In the genomic region with DNA sequence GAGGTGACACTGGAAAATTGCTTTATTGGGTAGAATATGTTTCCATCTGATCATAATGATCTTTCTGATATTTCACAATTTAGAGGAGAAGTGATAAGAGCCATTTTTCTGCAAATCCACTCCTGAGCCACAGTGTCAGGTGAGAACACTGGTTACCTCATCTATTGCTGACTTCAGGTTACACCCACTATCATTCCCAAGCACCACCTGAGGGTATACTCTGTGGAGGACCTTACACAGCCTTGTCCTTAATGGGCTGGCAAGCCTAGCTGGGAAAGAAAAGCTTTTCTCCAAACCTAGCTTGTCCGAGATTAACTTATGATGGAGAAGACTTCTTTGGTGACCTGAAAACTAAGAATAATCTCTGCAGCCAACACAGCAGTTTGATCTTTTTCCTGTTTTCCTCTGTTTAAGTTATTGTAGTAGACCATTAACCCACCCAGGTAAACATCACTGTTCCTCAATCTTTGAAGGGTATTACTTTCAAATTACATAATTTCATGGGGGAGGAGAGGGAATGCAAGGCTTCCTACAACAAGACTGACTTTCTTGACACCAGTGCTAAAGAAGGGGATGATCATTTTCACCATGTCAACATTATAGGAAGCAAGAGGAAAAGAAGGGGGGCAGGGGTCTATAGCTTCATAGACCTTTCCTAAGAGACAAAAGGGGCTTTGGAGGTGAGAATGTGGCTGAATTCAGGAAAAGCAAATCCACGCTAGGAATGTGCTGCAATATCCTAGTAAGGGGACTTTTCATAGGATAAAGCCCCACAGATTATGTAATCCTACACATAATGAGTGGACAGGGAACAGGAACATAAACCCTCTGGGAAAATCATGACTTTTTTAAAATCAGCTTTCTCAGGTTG, we compare ENCODE assay signal across 9 cellular contexts. TPM values are rescaled to one million over a fixed set of nuclear protein-coding genes. Genes with fewer than 3 reads are reported as not detected.
DNase-seq lines count a peak whose midpoint lies in the region; ATAC-seq, FAIRE-seq and TF ChIP-seq lines count a peak whose summit lies in the region.
"Had no signal": no experiment of that assay in that cellular context is flagged by ENCODE, and none has a peak within 500 bp of the region (broad histone marks: within the 10 kb centered on the region; RNA-seq: fewer than 3 reads in every experiment).

No MANE protein-coding gene starts in this region.

- RAD21 ChIA-PET in GM12878 (lab: Charles Lee; ENCODE audit: unreplicated experiment), result interaction anchor here (1.4 to 3.2 kb wide), 2 partner anchors 17 to 35 kb away, joined by 4 to 18 read pairs; no protein-coding TSS in a partner anchor

- no peak overlapping the region for H2AFZ ChIP-seq in HepG2 (ENCODE audit: low read length)
- H2AFZ ChIP-seq in GM12878 (ENCODE audit: control insufficient read depth, low read depth, low read length), result no peak overlapping the region

- H3K79me2 ChIP-seq in HepG2 (ENCODE audit: insufficient read depth, low read length) (peaks cover 53% of the 10 kb centered on the region), GM12878 (ENCODE audit: control insufficient read depth, insufficient read depth, low read length) (no peaks in the 10 kb centered on the region; the same call in 1 of the 2 replicates)

- POLR2A ChIA-PET in HepG2 (lab: Yijun Ruan, JAX), result interaction anchor here (2.8 kb wide), 1 partner anchor 12 kb away, joined by 11 read pairs; no protein-coding TSS in a partner anchor
- POLR2A ChIA-PET in GM12878 (lab: Charles Lee), result interaction anchor here (0.5 to 1.2 kb wide), 3 partner anchors 41 to 71 kb away, joined by 3 to 4 read pairs (median 4); partner anchors contain the start of gene ECT2

- 36% methylated on average over 2 of the region's 2 CpGs for WGBS in HepG2 (ENCODE audit: low lambda C conversion rate)
- 75% methylated on average over 2 of the region's 2 CpGs for WGBS in right lobe of liver (ENCODE audit: insufficient coverage, low coverage, low lambda C conversion rate, missing lambda C conversion rate)
- WGBS in GM12878 (ENCODE audit: insufficient coverage, insufficient replicate concordance, low lambda C conversion rate, missing lambda C conversion rate), result 95% methylated on average over 2 of the region's 2 CpGs
- WGBS in lung, 2 donors, result 87 to 89% methylated on average over 2 of the region's 2 CpGs
- 83 to 91% (median 86%) methylated on average over 2 of the region's 2 CpGs for WGBS in small intestine, 3 donors

- in situ Hi-C loops in HepG2 (cut with HindIII; ENCODE audit: extremely low pct_ligation_motif_present, low pct_unique_long_range_greater_than_20kb), result no loop called here
- in situ Hi-C loops in GM12878 (cut with MboI), result no loop called here

- DNase-seq in HepG2 (ENCODE audit: low spot score), result no peak
- DNase-seq in right lobe of liver, result no peak
- no peak for DNase-seq in GM12878 (ENCODE audit: low read depth, low spot score)
- no peak for DNase-seq in lung (ENCODE audit: low spot score)
- DNase-seq in vagina (ENCODE audit: extremely low spot score in 2 of 2), result no peak
- DNase-seq in activated CD8-positive, alpha-beta memory T cell treated with anti-CD3 and anti-CD28 coated beads for 24 hours, result no peak
- DNase-seq in small intestine, result no peak
- no peak for DNase-seq in NCI-H187 (lab: John Stamatoyannopoulos, UW)

- no peaks in the 10 kb centered on the region for H4K20me1 ChIP-seq in HepG2 (ENCODE audit: insufficient read depth, low read length)
- no peaks in the 10 kb centered on the region for H4K20me1 ChIP-seq in GM12878 (ENCODE audit: control insufficient read depth, insufficient read depth)

- ATAC-seq in HepG2 (no peak), right lobe of liver (no peak), GM12878 (no peak), lung (ENCODE audit: insufficient read depth, low FRiP score) (no peak)

- no peak overlapping the region for H3K27ac ChIP-seq in HepG2 (ENCODE audit: extremely low read length, insufficient read depth, low read length)
- peak overlapping the region in 1 of 3 donors; percentile 80 for H3K27ac ChIP-seq in right lobe of liver
- no peak overlapping the region for H3K27ac ChIP-seq in GM12878 (ENCODE audit: control insufficient read depth, insufficient read depth)
- H3K27ac ChIP-seq in lung (ENCODE audit: low read depth in 1 of 2, low read length in 1 of 2), result peak overlapping the region; percentile 39 to 77
- H3K27ac ChIP-seq in vagina, result no peak overlapping the region
- H3K27ac ChIP-seq in small intestine (ENCODE audit: low read depth in 1 of 2, low read length in 1 of 2), result no peak overlapping the region

- TF ChIP-seq POLR2A in HepG2 (IDR thresholded peaks at IDR 0.05; ENCODE audit: insufficient read depth in 1 of 2, low read depth in 2 of 2, low read length in 2 of 2) (no peak), right lobe of liver (IDR thresholded peaks at IDR 0.05) (no peak), GM12878 (IDR thresholded peaks at IDR 0.05; ENCODE audit: low read depth, low read length) (no peak), vagina (IDR thresholded peaks at IDR 0.05) (no peak)

- CTCF ChIA-PET in HepG2 (lab: Yijun Ruan, JAX; ENCODE audit: low intra/inter-chr PET ratio, low total read pairs) (no interaction called here), GM12878 (lab: Yijun Ruan, JAX) (interaction anchor here (0.6 to 3.5 kb wide), 6 partner anchors 8 to 625 kb away, joined by 3 to 53 read pairs (median 4); partner anchors contain the start of gene ECT2)

- H3K36me3 ChIP-seq in HepG2 (replicated peaks in 1 of 2; ENCODE audit: control insufficient read depth in 1 of 2, insufficient read depth in 2 of 2, low read length in 2 of 2) (no peaks in the 10 kb centered on the region), right lobe of liver (no peaks in the 10 kb centered on the region), GM12878 (ENCODE audit: control insufficient read depth in 2 of 2, insufficient read depth in 2 of 2, low read length in 1 of 2) (no peaks in the 10 kb centered on the region), lung (ENCODE audit: control insufficient read depth in 2 of 2, insufficient read depth in 2 of 2, low read length in 2 of 2) (no peaks in the 10 kb centered on the region), vagina (no peaks in the 10 kb centered on the region), small intestine (ENCODE audit: control insufficient read depth in 2 of 2, insufficient read depth in 2 of 2, low read length in 2 of 2) (no peaks in the 10 kb centered on the region)

- H3K9me3 ChIP-seq in HepG2 (ENCODE audit: low read length) (no peaks in the 10 kb centered on the region), right lobe of liver (no peaks in the 10 kb centered on the region), GM12878 (replicated peaks; ENCODE audit: control insufficient read depth, insufficient read depth, low read length) (no peaks in the 10 kb centered on the region), lung (ENCODE audit: control insufficient read depth in 2 of 2, insufficient read depth in 1 of 2, low read length in 1 of 2) (no peaks in the 10 kb centered on the region), vagina (no peaks in the 10 kb centered on the region), small intestine (ENCODE audit: control insufficient read depth, low read depth) (no peaks in the 10 kb centered on the region)

- BruUV-seq in HepG2 (replicated peaks; lab: Mats Ljungman, UMichigan) (no TSS peak), GM12878 (replicated peaks; lab: Mats Ljungman, UMichigan) (TSS peak; percentile 43)

- peak in 1 of 2 experiments; percentile 27; a peak in 1 of 4 replicates for TF ChIP-seq EP300 in HepG2 (IDR thresholded peaks at IDR 0.05; ENCODE audit: low read depth in 2 of 2, low read length in 2 of 2)
- TF ChIP-seq EP300 in HepG2 (CRISPR knock-in tag; IDR thresholded peaks at IDR 0.05; ENCODE audit: borderline replicate concordance), result no peak
- TF ChIP-seq EP300 in GM12878 (IDR thresholded peaks at IDR 0.05; ENCODE audit: borderline replicate concordance in 1 of 2, control insufficient read depth in 1 of 2, low read depth in 2 of 2, low read length in 2 of 2), result no peak

- H3K27me3 ChIP-seq in HepG2 (ENCODE audit: control insufficient read depth in 1 of 2, insufficient read depth in 2 of 2, low read length in 2 of 2), result no peaks in the 10 kb centered on the region
- no peaks in the 10 kb centered on the region for H3K27me3 ChIP-seq in right lobe of liver
- no peaks in the 10 kb centered on the region for H3K27me3 ChIP-seq in GM12878 (replicated peaks in 1 of 2; ENCODE audit: control insufficient read depth in 2 of 2, insufficient read depth in 2 of 2, low read length in 1 of 2)
- no peaks in the 10 kb centered on the region for H3K27me3 ChIP-seq in lung (ENCODE audit: control insufficient read depth, insufficient read depth)
- H3K27me3 ChIP-seq in vagina, result no peaks in the 10 kb centered on the region
- H3K27me3 ChIP-seq in small intestine (ENCODE audit: control insufficient read depth in 2 of 2, insufficient read depth in 2 of 2, low read length in 2 of 2), result no peaks in the 10 kb centered on the region

- H3K4me1 ChIP-seq in HepG2 (ENCODE audit: insufficient read depth, low read length) (peaks cover 64% of the 10 kb centered on the region), right lobe of liver (peaks cover 0 to 15% (median 3%) of the 10 kb centered on the region in 4 donors), GM12878 (ENCODE audit: control insufficient read depth, insufficient read depth, low read length) (no peaks in the 10 kb centered on the region; the same call in 1 of the 2 replicates), lung (ENCODE audit: control insufficient read depth in 2 of 2, insufficient read depth in 2 of 2, low read length in 2 of 2) (peaks cover 4 to 14% of the 10 kb centered on the region in 2 donors), vagina (peaks cover 29% of the 10 kb centered on the region), small intestine (ENCODE audit: control insufficient read depth in 2 of 2, insufficient read depth in 1 of 2, low read depth in 1 of 2, low read length in 1 of 2) (peaks cover 2 to 4% of the 10 kb centered on the region in 2 donors)

- no peak for TF ChIP-seq RAD21 in HepG2 (CRISPR knock-in tag; IDR thresholded peaks at IDR 0.05)
- no peak for TF ChIP-seq RAD21 in GM12878 (IDR thresholded peaks at IDR 0.05; ENCODE audit: insufficient read depth, low read depth, low read length)

- peak overlapping the region; percentile 76; the same call in 1 of the 2 replicates for H3K9ac ChIP-seq in HepG2 (ENCODE audit: insufficient read depth, low read depth, low read length)
- no peak overlapping the region for H3K9ac ChIP-seq in GM12878 (ENCODE audit: control insufficient read depth, insufficient read depth, low read length)

- H3K4me2 ChIP-seq in HepG2 (ENCODE audit: low read depth, low read length) (peak overlapping the region; percentile 84), GM12878 (ENCODE audit: control insufficient read depth, insufficient read depth) (peak overlapping the region; percentile 96)

- intact Hi-C loops in HepG2 (cut with micrococcal nuclease; ENCODE audit: unreplicated experiment) (no loop called here), right lobe of liver (cut with DNase I) (no loop called here), GM12878 (cut with micrococcal nuclease; ENCODE audit: unreplicated experiment) (no loop called here), vagina (cut with DNase I) (no loop called here)

- SMC1A ChIA-PET in GM12878 (lab: Charles Lee; ENCODE audit: uncharacterized antibody, unreplicated experiment), result interaction anchor here (1.3 to 1.6 kb wide), 2 partner anchors 8 to 36 kb away, joined by 3 to 7 read pairs; no protein-coding TSS in a partner anchor

- TF ChIP-seq CTCF in HepG2 (CRISPR knock-in tag; IDR thresholded peaks at IDR 0.05) (no peak), right lobe of liver (IDR thresholded peaks at IDR 0.05) (no peak), GM12878 (IDR thresholded peaks at IDR 0.05 in 2 of 3, conservative IDR thresholded peaks at IDR 0.05 in 1 of 3; ENCODE audit: control insufficient read depth in 2 of 3, extremely low read depth in 1 of 3, insufficient read depth in 1 of 3, low read depth in 3 of 3, low read length in 3 of 3) (no peak), lung (IDR thresholded peaks at IDR 0.05; ENCODE audit: control extremely low read depth, extremely low read depth) (no peak), vagina (IDR thresholded peaks at IDR 0.05) (no peak)

- H3K4me3 ChIP-seq in HepG2 (replicated peaks in 1 of 3; ENCODE audit: insufficient read depth in 1 of 3, low read depth in 2 of 3, low read length in 3 of 3) (peak overlapping the region; percentile 78 to 86 (median 78); a peak in 5 of 6 replicates), right lobe of liver (peak overlapping the region in 1 of 3 donors; percentile 68), GM12878 (no peak overlapping the region), lung (no peak overlapping the region), vagina (peak overlapping the region; percentile 67 to 68), small intestine (ENCODE audit: low read depth in 1 of 2, low read length in 2 of 2) (no peak overlapping the region)

- FAIRE-seq in HepG2 (lab: Jason Lieb, UNC) (no peak), GM12878 (lab: Jason Lieb, UNC) (no peak), small intestine (lab: Jason Lieb, UNC) (no peak)
- FAIRE-seq: H1 had no signal

RNA-seq across cellular contexts. Expression of gene NCEH1, which starts 1.7 kb away (rescaled TPM):
- total RNA-seq in HepG2 (2016; rRNA removed; fragmentation: Illumina TruSeq; extraction: Trizol) (7.9 and 12.9 TPM in 2 replicates), right lobe of liver (10 to 100 TPM in 1 of 6 experiments, 1 to 10 TPM in 5; 1.5 to 13.0 (median 4.3) TPM), GM12878 (2014; rRNA removed) (2.3 and 2.5 TPM in 2 replicates), GM12878 (2014; rRNA removed; fragmentation: Illumina TruSeq; extraction: Trizol) (3.6 and 3.9 TPM in 2 replicates), GM12878 (2021) (6.5 and 8.1 TPM in 2 replicates), lung (10 to 100 TPM in 1 of 2 donors, 1 to 10 TPM in 1; 8.1 to 52.1 TPM), vagina (7.4 TPM)
- 1.1 and 1.2 TPM in 2 replicates for total RNA-seq in HepG2 (2016; cell fraction: cytosol; rRNA removed; fragmentation: Illumina TruSeq; extraction: Trizol; ENCODE audit: low read depth)
- total RNA-seq in HepG2 (2016; cell fraction: insoluble cytoplasmic fraction; rRNA removed; fragmentation: Illumina TruSeq; extraction: Trizol), result 9.2 and 11.9 TPM in 2 replicates
- total RNA-seq in HepG2 (2016; cell fraction: membrane; rRNA removed; fragmentation: Illumina TruSeq; extraction: Trizol), result 2.6 and 2.7 TPM in 2 replicates
- total RNA-seq in HepG2 (2016; cell fraction: nucleus; rRNA removed; fragmentation: Illumina TruSeq; extraction: Trizol), result 13.8 and 15.3 TPM in 2 replicates
- polyA plus RNA-seq in HepG2 (2011; rRNA removed) (17.9 and 21.4 TPM in 2 replicates), GM12878 (2011; rRNA removed) (5.6 and 6.0 TPM in 2 replicates), GM12878 (2014; fragmentation: Illumina TruSeq; extraction: Trizol) (5.0 and 5.4 TPM in 2 replicates), GM12878 (2014; fragmentation: Nextera tagmentation; extraction: Ambion mirVana) (1 to 10 TPM; 1.8 to 2.3 TPM), GM12878 (2014; rRNA removed) (3.4 and 3.5 TPM in 2 replicates), GM12878 (2016; fragmentation: Nextera tagmentation; extraction: Ambion mirVana) (1 to 10 TPM; 5.2 to 7.7 TPM), lung (10 to 100 TPM in 1 of 2 donors, 1 to 10 TPM in 1; 6.3 to 13.1 TPM), small intestine (1 to 10 TPM; 1.1 to 5.0 (median 1.6) TPM)
- polyA plus RNA-seq in HepG2 (2011; cell fraction: cytosol; rRNA removed), result 14.9 and 17.6 TPM in 2 replicates
- 6.9 and 7.5 TPM in 2 replicates for polyA plus RNA-seq in HepG2 (2011; cell fraction: nucleus; rRNA removed)
- 22.9 and 30.2 TPM in 2 replicates for polyA plus RNA-seq in HepG2 (2012)
- polyA plus RNA-seq in HepG2 (2016; cell fraction: cytosol; fragmentation: Illumina TruSeq; extraction: Trizol; ENCODE audit: low read depth), result 0.27 and 0.40 TPM in 2 replicates
- 6.4 and 7.2 TPM in 2 replicates for polyA plus RNA-seq in HepG2 (2016; cell fraction: insoluble cytoplasmic fraction; fragmentation: Illumina TruSeq; extraction: Trizol; ENCODE audit: low read depth)
- polyA plus RNA-seq in HepG2 (2016; cell fraction: membrane; fragmentation: Illumina TruSeq; extraction: Trizol; ENCODE audit: low read depth), result 1.1 and 1.2 TPM in 2 replicates
- 16.8 and 17.4 TPM in 2 replicates for polyA plus RNA-seq in HepG2 (2016; cell fraction: nucleus; fragmentation: Illumina TruSeq; extraction: Trizol; ENCODE audit: insufficient read depth, low read depth)
- polyA minus RNA-seq in HepG2 (2011; rRNA and poly(A)+ RNA removed; ENCODE audit: low replicate concordance), result 52.9 and 64.7 TPM in 2 replicates
- polyA minus RNA-seq in HepG2 (2011; cell fraction: cytosol; rRNA and poly(A)+ RNA removed), result 42.9 and 44.0 TPM in 2 replicates
- 18.9 and 21.8 TPM in 2 replicates for polyA minus RNA-seq in HepG2 (2011; cell fraction: nucleus; rRNA and poly(A)+ RNA removed)
- total RNA-seq in GM12878 (2013; cell fraction: nucleolus; rRNA removed), result 3.0 and 6.1 TPM in 2 replicates
- 1.2 TPM for polyA plus RNA-seq in GM12878 (2011; ENCODE audit: low read depth)
- polyA plus RNA-seq in GM12878 (2011; cell fraction: cytosol; rRNA removed), result 4.8 and 5.1 TPM in 2 replicates
- 2.5 and 2.6 TPM in 2 replicates for polyA plus RNA-seq in GM12878 (2011; cell fraction: nucleus; rRNA removed)
- polyA plus RNA-seq in GM12878 (2012), result 1.4 and 1.7 TPM in 2 replicates
- polyA minus RNA-seq in GM12878 (2011; rRNA and poly(A)+ RNA removed), result 8.9 and 12.4 TPM in 2 replicates
- polyA minus RNA-seq in GM12878 (2011; cell fraction: cytosol; rRNA and poly(A)+ RNA removed), result 5.3 and 8.3 TPM in 2 replicates
- 4.1 and 12.8 TPM in 2 replicates for polyA minus RNA-seq in GM12878 (2011; cell fraction: nucleus; rRNA and poly(A)+ RNA removed)

RNA-seq across cellular contexts. Expression of gene ECT2, which starts 41.4 kb away (rescaled TPM):
- total RNA-seq in HepG2 (2016; rRNA removed; fragmentation: Illumina TruSeq; extraction: Trizol), result 52.0 and 84.4 TPM in 2 replicates
- 13.0 and 15.7 TPM in 2 replicates for total RNA-seq in HepG2 (2016; cell fraction: cytosol; rRNA removed; fragmentation: Illumina TruSeq; extraction: Trizol; ENCODE audit: low read depth)
- 49.7 and 86.5 TPM in 2 replicates for total RNA-seq in HepG2 (2016; cell fraction: insoluble cytoplasmic fraction; rRNA removed; fragmentation: Illumina TruSeq; extraction: Trizol)
- 18.7 and 24.3 TPM in 2 replicates for total RNA-seq in HepG2 (2016; cell fraction: membrane; rRNA removed; fragmentation: Illumina TruSeq; extraction: Trizol)
- total RNA-seq in HepG2 (2016; cell fraction: nucleus; rRNA removed; fragmentation: Illumina TruSeq; extraction: Trizol), result 49.9 and 53.3 TPM in 2 replicates
- 12.0 and 21.6 TPM in 2 replicates for polyA plus RNA-seq in HepG2 (2011; rRNA removed)
- 7.6 and 8.1 TPM in 2 replicates for polyA plus RNA-seq in HepG2 (2011; cell fraction: cytosol; rRNA removed)
- 8.0 and 12.7 TPM in 2 replicates for polyA plus RNA-seq in HepG2 (2011; cell fraction: nucleus; rRNA removed)
- 13.7 and 20.1 TPM in 2 replicates for polyA plus RNA-seq in HepG2 (2012)
- polyA plus RNA-seq in HepG2 (2016; cell fraction: cytosol; fragmentation: Illumina TruSeq; extraction: Trizol; ENCODE audit: low read depth), result 1.9 and 2.3 TPM in 2 replicates
- polyA plus RNA-seq in HepG2 (2016; cell fraction: insoluble cytoplasmic fraction; fragmentation: Illumina TruSeq; extraction: Trizol; ENCODE audit: low read depth), result 52.4 and 55.8 TPM in 2 replicates
- polyA plus RNA-seq in HepG2 (2016; cell fraction: membrane; fragmentation: Illumina TruSeq; extraction: Trizol; ENCODE audit: low read depth), result 8.1 and 8.4 TPM in 2 replicates
- 39.5 and 39.6 TPM in 2 replicates for polyA plus RNA-seq in HepG2 (2016; cell fraction: nucleus; fragmentation: Illumina TruSeq; extraction: Trizol; ENCODE audit: insufficient read depth, low read depth)
- polyA minus RNA-seq in HepG2 (2011; rRNA and poly(A)+ RNA removed; ENCODE audit: low replicate concordance), result 14.3 and 86.9 TPM in 2 replicates
- polyA minus RNA-seq in HepG2 (2011; cell fraction: cytosol; rRNA and poly(A)+ RNA removed), result 19.0 and 34.2 TPM in 2 replicates
- polyA minus RNA-seq in HepG2 (2011; cell fraction: nucleus; rRNA and poly(A)+ RNA removed), result 60.0 and 83.7 TPM in 2 replicates
- total RNA-seq in right lobe of liver, result 1 to 10 TPM; 1.5 to 7.8 (median 3.8) TPM
- total RNA-seq in GM12878 (2013; cell fraction: nucleolus; rRNA removed), result 55.8 and 56.5 TPM in 2 replicates
- 34.7 and 47.8 TPM in 2 replicates for total RNA-seq in GM12878 (2014; rRNA removed)
- 46.3 and 46.7 TPM in 2 replicates for total RNA-seq in GM12878 (2014; rRNA removed; fragmentation: Illumina TruSeq; extraction: Trizol)
- total RNA-seq in GM12878 (2021), result 37.6 and 38.7 TPM in 2 replicates
- 5.0 TPM for polyA plus RNA-seq in GM12878 (2011; ENCODE audit: low read depth)
- 47.8 and 80.1 TPM in 2 replicates for polyA plus RNA-seq in GM12878 (2011; rRNA removed)
- 14.8 and 15.3 TPM in 2 replicates for polyA plus RNA-seq in GM12878 (2011; cell fraction: cytosol; rRNA removed)
- 33.3 and 35.5 TPM in 2 replicates for polyA plus RNA-seq in GM12878 (2011; cell fraction: nucleus; rRNA removed)
- 9.5 and 13.3 TPM in 2 replicates for polyA plus RNA-seq in GM12878 (2012)
- 37.6 and 46.3 TPM in 2 replicates for polyA plus RNA-seq in GM12878 (2014; fragmentation: Illumina TruSeq; extraction: Trizol)
- 10 to 100 TPM; 21.5 to 27.5 TPM for polyA plus RNA-seq in GM12878 (2014; fragmentation: Nextera tagmentation; extraction: Ambion mirVana)
- 21.0 and 22.6 TPM in 2 replicates for polyA plus RNA-seq in GM12878 (2014; rRNA removed)
- 10 to 100 TPM; 40.2 to 42.8 TPM for polyA plus RNA-seq in GM12878 (2016; fragmentation: Nextera tagmentation; extraction: Ambion mirVana)
- 33.5 and 37.4 TPM in 2 replicates for polyA minus RNA-seq in GM12878 (2011; rRNA and poly(A)+ RNA removed)
- 16.4 and 22.8 TPM in 2 replicates for polyA minus RNA-seq in GM12878 (2011; cell fraction: cytosol; rRNA and poly(A)+ RNA removed)
- 38.4 and 61.4 TPM in 2 replicates for polyA minus RNA-seq in GM12878 (2011; cell fraction: nucleus; rRNA and poly(A)+ RNA removed)
- total RNA-seq in lung, result 10 to 100 TPM; 10.9 to 19.5 TPM
- polyA plus RNA-seq in lung, result 1 to 10 TPM; 4.2 to 6.0 TPM
- total RNA-seq in vagina, result 6.4 TPM
- polyA plus RNA-seq in small intestine, result 10 to 100 TPM in 1 of 3 donors, 1 to 10 TPM in 2; 3.0 to 16.8 (median 3.6) TPM

Comparison
In these comparisons a context has a peak if more than half of its experiments do, and no peak if none do; other contexts are left out.
1. H3K27ac ChIP-seq: peak in lung (2 of 2); none in HepG2 (single experiment), GM12878 (single experiment), vagina (single experiment) and small intestine (0 of 2).
2. H3K4me3 ChIP-seq: peak in HepG2 (3 of 3) and vagina (2 of 2); none in GM12878 (single experiment), lung (single experiment) and small intestine (0 of 2).
3. Of the 75 proteins assayed by ChIP-seq in both HepG2 and GM12878: peak only in HepG2: NFIC; only in GM12878: none; in both: none; in neither: 72; mixed calls (peak in some experiments, not most) for 2.